In the genomic region with DNA sequence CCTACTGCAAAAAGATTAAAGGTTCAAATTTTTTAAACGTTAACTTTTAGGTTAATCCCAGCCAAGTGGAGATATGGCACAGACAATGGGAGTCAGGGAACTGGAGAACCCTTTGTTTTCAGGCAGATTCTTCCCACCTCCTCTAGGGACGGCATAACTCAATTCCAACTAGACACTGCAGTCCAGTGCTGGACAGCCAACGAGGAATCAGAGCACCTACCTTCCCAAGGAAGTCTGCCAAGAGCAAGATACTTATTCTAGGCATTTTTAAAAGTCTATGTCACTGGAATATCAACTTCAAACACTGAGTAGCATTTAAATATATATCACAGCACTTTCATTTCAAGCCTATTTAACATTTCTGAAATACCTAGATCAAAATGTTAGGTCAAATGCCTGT, we compare ENCODE assay signal across 1 cellular context.
TF ChIP-seq lines count a peak whose summit lies in the region.

No MANE protein-coding gene starts in this region.

TF ChIP-seq in H1, 55 proteins besides CTCF, POLR2A, EP300 and RAD21 (continued from another document):
- TF ChIP-seq KDM4A (IDR thresholded peaks at IDR 0.05; ENCODE audit: low read depth, low read length, severe bottlenecking), result no peak
- TF ChIP-seq CHD7 (IDR thresholded peaks at IDR 0.05; ENCODE audit: insufficient replicate concordance, low read length), result no peak
- TF ChIP-seq ZNF274 (IDR thresholded peaks at IDR 0.05; ENCODE audit: borderline replicate concordance, extremely low read depth, low read length), result no peak
- TF ChIP-seq RBBP5 (IDR thresholded peaks at IDR 0.05; ENCODE audit: borderline replicate concordance, low read depth, low read length), result no peak
- no peak for TF ChIP-seq TCF12 (IDR thresholded peaks at IDR 0.05; ENCODE audit: low read depth, low read length)
- TF ChIP-seq KDM1A (IDR thresholded peaks at IDR 0.05; ENCODE audit: borderline replicate concordance, low read length), result no peak
